In genomic region chr10:13338337-13339128, GRCh38 we compare ENCODE assay signal across 17 cellular contexts. TPM values are rescaled to one million over a fixed set of nuclear protein-coding genes. Genes with fewer than 3 reads are reported as not detected.
DNase-seq lines count a peak whose midpoint lies in the region; ATAC-seq and TF ChIP-seq lines count a peak whose summit lies in the region.
"Had no signal": no experiment of that assay in that cellular context is flagged by ENCODE, and none has a peak within 500 bp of the region (broad histone marks: within the 10 kb centered on the region; RNA-seq: fewer than 3 reads in every experiment).

No MANE protein-coding gene starts in this region.

- intact Hi-C loops in Right ventricle myocardium inferior (cut with DNase I) (no loop called here), cardiac septum (cut with DNase I) (no loop called here), left colon (cut with DNase I, micrococcal nuclease) (no loop called here)

- no peak for DNase-seq in Right ventricle myocardium inferior (ENCODE audit: missing footprints)
- DNase-seq in cardiac septum (ENCODE audit: low spot score), result no peak
- peak in 1 of 2 donors; percentile 26 for DNase-seq in left colon
- DNase-seq in type B pancreatic cell (ENCODE audit: extremely low spot score, unreplicated experiment), result no peak
- DNase-seq in OCI-M2 (lab: John Stamatoyannopoulos, UW; ENCODE audit: unreplicated experiment), result no peak
- no peak for DNase-seq in upper lobe of left lung
- no peak for DNase-seq in NCI-H345 treated with DMSO at 0.1 percent for 48 hours (lab: John Stamatoyannopoulos, UW; ENCODE audit: unreplicated experiment)
- DNase-seq: 8988T; activated CD8-positive, alpha-beta T cell treated with anti-CD3 and anti-CD28 coated beads, Interleukin-2, amount 10 ng/mL, durations not matched to agents 7 days and 5 days; DMS153; HCEC 1CT; natural killer cell; upper lobe of right lung had no signal

- no peaks in the 10 kb centered on the region for H3K9me3 Mint-ChIP-seq in type B pancreatic cell
- H3K9me3 Mint-ChIP-seq: central memory CD8-positive, alpha-beta T cell; natural killer cell; T-helper 2 cell treated with Interferon-gamma antibody and Interleukin-4, amounts not matched to agents 5 μg/mL and 100 μg/mL, for 36 hours had no signal

- H3K36me3 Mint-ChIP-seq in type B pancreatic cell, result peaks cover 20% of the 10 kb centered on the region
- H3K36me3 Mint-ChIP-seq: natural killer cell had no signal

- no peaks in the 10 kb centered on the region for H3K27me3 Mint-ChIP-seq in type B pancreatic cell
- H3K27me3 Mint-ChIP-seq: central memory CD8-positive, alpha-beta T cell had no signal

- H3K27ac ChIP-seq in duodenal mucosa (ENCODE audit: low read depth, low read length), result no peak overlapping the region
- H3K27ac ChIP-seq in upper lobe of left lung, result no peak overlapping the region
- H3K27ac ChIP-seq: upper lobe of right lung had no signal

- TF ChIP-seq POLR2A in upper lobe of left lung (IDR thresholded peaks at IDR 0.05), result no peak

- H3K27me3 ChIP-seq in duodenal mucosa (ENCODE audit: control insufficient read depth in 1 of 2, insufficient read depth in 2 of 2, low read length in 2 of 2) (no peaks in the 10 kb centered on the region), upper lobe of left lung (no peaks in the 10 kb centered on the region)
- H3K27me3 ChIP-seq: upper lobe of right lung had no signal

- 68 to 72% methylated on average over 11 of the region's 11 CpGs for WGBS in upper lobe of left lung, 2 donors

- H3K36me3 ChIP-seq in duodenal mucosa (ENCODE audit: control insufficient read depth in 1 of 2, insufficient read depth in 2 of 2, low read length in 2 of 2) (peaks cover 20 to 22% of the 10 kb centered on the region in 2 donors), upper lobe of left lung (peaks cover 0 to 40% (median 19%) of the 10 kb centered on the region in 4 donors)

- TF ChIP-seq CTCF in type B pancreatic cell (conservative IDR thresholded peaks at IDR 0.05) (no peak), upper lobe of left lung (IDR thresholded peaks at IDR 0.05) (no peak)

- no peaks in the 10 kb centered on the region for H3K9me3 ChIP-seq in duodenal mucosa (ENCODE audit: control insufficient read depth in 1 of 2, low read length in 2 of 2)
- H3K9me3 ChIP-seq in upper lobe of left lung, result no peaks in the 10 kb centered on the region
- H3K9me3 ChIP-seq: upper lobe of right lung had no signal

- H3K4me3 ChIP-seq in duodenal mucosa (ENCODE audit: low read depth in 1 of 2, low read length in 2 of 2) (peak overlapping the region; percentile 4), upper lobe of left lung (no peak overlapping the region)
- H3K4me3 ChIP-seq: upper lobe of right lung had no signal

- H3K4me3 Mint-ChIP-seq in type B pancreatic cell, result no peak overlapping the region
- H3K4me3 Mint-ChIP-seq: activated CD8-positive, alpha-beta T cell treated with anti-CD3 and anti-CD28 coated beads, Interleukin-2, amount 10 ng/mL, durations not matched to agents 7 days and 5 days; central memory CD8-positive, alpha-beta T cell; natural killer cell; T-helper 2 cell treated with Interferon-gamma antibody and Interleukin-4, amounts not matched to agents 5 μg/mL and 100 μg/mL, for 36 hours had no signal

- peak overlapping the region; percentile 54 for H3K27ac Mint-ChIP-seq in type B pancreatic cell
- H3K27ac Mint-ChIP-seq: activated CD8-positive, alpha-beta T cell treated with anti-CD3 and anti-CD28 coated beads, Interleukin-2, amount 10 ng/mL, durations not matched to agents 7 days and 5 days; T-helper 2 cell treated with Interferon-gamma antibody and Interleukin-4, amounts not matched to agents 5 μg/mL and 100 μg/mL, for 36 hours had no signal

- ATAC-seq in Right ventricle myocardium inferior (peak; percentile 52), left colon (peak; percentile 66), upper lobe of left lung (ENCODE audit: low FRiP score in 2 of 2) (no peak)
- ATAC-seq: activated CD8-positive, alpha-beta T cell treated with anti-CD3 and anti-CD28 coated beads, Interleukin-2, amount 10 ng/mL, durations not matched to agents 7 days and 5 days; esophagus mucosa; natural killer cell; upper lobe of right lung had no signal

- H3K4me1 ChIP-seq in duodenal mucosa (ENCODE audit: control insufficient read depth in 1 of 2, insufficient read depth in 2 of 2, low read length in 2 of 2) (peaks cover 19 to 20% of the 10 kb centered on the region in 2 donors), upper lobe of left lung (peaks cover 0 to 8% (median 3%) of the 10 kb centered on the region in 4 donors)
- H3K4me1 ChIP-seq: upper lobe of right lung had no signal

- H3K9ac ChIP-seq in duodenal mucosa (ENCODE audit: low read depth in 1 of 2, low read length in 2 of 2), result peak overlapping the region; percentile 3 to 51

- peaks cover 22% of the 10 kb centered on the region for H3K4me1 Mint-ChIP-seq in type B pancreatic cell (ENCODE audit: unreplicated experiment)

- no peak for TF ChIP-seq EP300 in upper lobe of left lung (IDR thresholded peaks at IDR 0.05)

RNA-seq across cellular contexts. Expression of gene SEPHS1, which starts 9.6 kb away (rescaled TPM):
- 30.3 TPM for total RNA-seq in Right ventricle myocardium inferior
- 30.4 TPM for total RNA-seq in cardiac septum
- total RNA-seq in left colon, result 10 to 100 TPM; 33.4 to 37.4 TPM
- 61.5 and 96.4 TPM in 2 replicates for total RNA-seq in type B pancreatic cell (ENCODE audit: low replicate concordance)
- total RNA-seq in upper lobe of left lung, result 10 to 100 TPM in 5 of 6 donors, 1 to 10 TPM in 1; 10.0 to 41.9 (median 33.8) TPM

RNA-seq across cellular contexts. Expression of gene PHYH, which starts 38.7 kb away (rescaled TPM):
- total RNA-seq in Right ventricle myocardium inferior (177 TPM), cardiac septum (101 TPM), left colon (10 to 100 TPM; 50.0 to 91.5 TPM), type B pancreatic cell (ENCODE audit: low replicate concordance) (23.3 and 27.3 TPM in 2 replicates), upper lobe of left lung (10 to 100 TPM; 15.2 to 38.3 (median 27.8) TPM)

Comparison
In these comparisons a context has a peak if more than half of its experiments do, and no peak if none do; other contexts are left out.
1. ATAC-seq: peak in Right ventricle myocardium inferior (single experiment) and left colon (single experiment); none in upper lobe of left lung (0 of 2).
2. H3K4me3 ChIP-seq: peak in duodenal mucosa (2 of 2); none in upper lobe of left lung (0 of 4).